ENCODE assay signal across 25 cellular contexts in genomic region chr22:33831651-33832050, GRCh38.
"Had no signal": no experiment of that assay in that cellular context is flagged by ENCODE, and none has a peak within 500 bp of the region (broad histone marks: within the 10 kb centered on the region; RNA-seq: fewer than 3 reads in every experiment).

No MANE protein-coding gene starts in this region.

- H3K27me3 Mint-ChIP-seq: activated CD4-positive, alpha-beta memory T cell treated with anti-CD3 and anti-CD28 coated beads, Interleukin-2, amount 10 ng/mL, durations not matched to agents 7 days and 5 days; activated CD4-positive, alpha-beta T cell treated with anti-CD3 and anti-CD28 coated beads, Interleukin-2, amount 10 ng/mL, durations not matched to agents 7 days and 5 days; activated T-helper 17 cell treated with anti-CD3 and anti-CD28 coated beads, Interleukin-2, amount 50 U/mL, for 72 hours; stimulated activated naive CD8-positive, alpha-beta T cell treated with anti-CD3 and anti-CD28 coated beads, Interleukin-15, Interleukin-2, amounts not matched to agents 100 ng/mL and 50 ng/mL, for 24 hours had no signal

- H3K4me3 ChIP-seq: gastrocnemius medialis, lower lobe of right lung, sigmoid colon, thoracic aorta had no signal

- H3K4me1 Mint-ChIP-seq: activated CD4-positive, alpha-beta memory T cell treated with anti-CD3 and anti-CD28 coated beads, Interleukin-2, amount 10 ng/mL, durations not matched to agents 7 days and 5 days; activated CD4-positive, alpha-beta T cell treated with anti-CD3 and anti-CD28 coated beads, Interleukin-2, amount 10 ng/mL, durations not matched to agents 7 days and 5 days; activated T-helper 17 cell treated with anti-CD3 and anti-CD28 coated beads, Interleukin-2, amount 50 U/mL, for 72 hours; natural killer cell; stimulated activated effector memory CD8-positive, alpha-beta T cell treated with anti-CD3 and anti-CD28 coated beads, Interleukin-12 subunit alpha, Interleukin-12 subunit beta, amount 100 ng/mL, for 72 hours had no signal

- ATAC-seq: activated T-cell treated with anti-CD3 and anti-CD28 coated beads, Interleukin-2, amount 50 U/mL, for 4 hours; activated T-helper 17 cell treated with anti-CD3 and anti-CD28 coated beads, Interleukin-2, amount 50 U/mL, for 72 hours; effector memory CD8-positive, alpha-beta T cell; lower lobe of right lung; natural killer cell had no signal

- H3K27me3 ChIP-seq: brain microvascular endothelial cell, gastrocnemius medialis, neutrophil, sigmoid colon had no signal

- H3K4me1 ChIP-seq: lower lobe of right lung had no signal

- H3K9me3 Mint-ChIP-seq: activated T-cell treated with anti-CD3 and anti-CD28 coated beads, Interleukin-2, amount 50 U/mL, for 4 hours; activated T-helper 17 cell treated with anti-CD3 and anti-CD28 coated beads, Interleukin-2, amount 50 U/mL, for 72 hours; natural killer cell had no signal

- H3K36me3 Mint-ChIP-seq: natural killer cell; stimulated activated effector memory CD8-positive, alpha-beta T cell treated with anti-CD3 and anti-CD28 coated beads, Interleukin-12 subunit alpha, Interleukin-12 subunit beta, amount 100 ng/mL, for 72 hours had no signal

- H3K4me3 Mint-ChIP-seq: activated CD4-positive, alpha-beta memory T cell treated with anti-CD3 and anti-CD28 coated beads, Interleukin-2, amount 10 ng/mL, durations not matched to agents 7 days and 5 days; activated CD4-positive, alpha-beta T cell treated with anti-CD3 and anti-CD28 coated beads, Interleukin-2, amount 10 ng/mL, durations not matched to agents 7 days and 5 days; activated T-cell treated with anti-CD3 and anti-CD28 coated beads, Interleukin-2, amount 50 U/mL, for 4 hours; activated T-helper 17 cell treated with anti-CD3 and anti-CD28 coated beads, Interleukin-2, amount 50 U/mL, for 72 hours; effector memory CD8-positive, alpha-beta T cell; natural killer cell; stimulated activated effector memory CD8-positive, alpha-beta T cell treated with anti-CD3 and anti-CD28 coated beads, Interleukin-12 subunit alpha, Interleukin-12 subunit beta, amount 100 ng/mL, for 72 hours; stimulated activated naive CD8-positive, alpha-beta T cell treated with anti-CD3 and anti-CD28 coated beads, Interleukin-15, Interleukin-2, amounts not matched to agents 100 ng/mL and 50 ng/mL, for 24 hours had no signal

- H3K36me3 ChIP-seq: brain microvascular endothelial cell, gastrocnemius medialis, lower lobe of right lung, neutrophil, sigmoid colon, thoracic aorta had no signal

- H3K27ac ChIP-seq: brain microvascular endothelial cell, lower lobe of right lung, neutrophil, thoracic aorta, VCaP had no signal

- DNase-seq: activated CD4-positive, alpha-beta memory T cell treated with anti-CD3 and anti-CD28 coated beads, Interleukin-2, amount 10 ng/mL, durations not matched to agents 7 days and 5 days; activated CD4-positive, alpha-beta T cell treated with anti-CD3 and anti-CD28 coated beads, Interleukin-2, amount 10 ng/mL, durations not matched to agents 7 days and 5 days; activated CD4-positive, CD25-positive, alpha-beta regulatory T cell treated with anti-CD3 and anti-CD28 coated beads, Interleukin-2, amount 50 U/mL, for 72 hours; activated gamma-delta T cell treated with Interleukin-2 at 50 U/mL for 16 hours; activated naive CD4-positive, alpha-beta T cell treated with anti-CD3 and anti-CD28 coated beads, Interleukin-2, amount 50 U/mL, for 16 hours; activated T-cell treated with anti-CD3 and anti-CD28 coated beads, Interleukin-2, amount 50 U/mL, for 4 hours; amniotic stem cell; brain microvascular endothelial cell; cortex of kidney; effector memory CD8-positive, alpha-beta T cell; erythroblast; gastrocnemius medialis; lower lobe of right lung; mesendoderm; natural killer cell; sigmoid colon; small intestine; stimulated activated CD4-positive, alpha-beta T cell treated with anti-CD3 and anti-CD28 coated beads, Interleukin-4, amount 100 ng/mL, for 24 hours; trophoblast cell had no signal

- H3K27ac Mint-ChIP-seq: activated CD4-positive, alpha-beta memory T cell treated with anti-CD3 and anti-CD28 coated beads, Interleukin-2, amount 10 ng/mL, durations not matched to agents 7 days and 5 days; activated CD4-positive, alpha-beta T cell treated with anti-CD3 and anti-CD28 coated beads, Interleukin-2, amount 10 ng/mL, durations not matched to agents 7 days and 5 days; activated T-helper 17 cell treated with anti-CD3 and anti-CD28 coated beads, Interleukin-2, amount 50 U/mL, for 72 hours; effector memory CD8-positive, alpha-beta T cell; natural killer cell; stimulated activated effector memory CD8-positive, alpha-beta T cell treated with anti-CD3 and anti-CD28 coated beads, Interleukin-12 subunit alpha, Interleukin-12 subunit beta, amount 100 ng/mL, for 72 hours; stimulated activated naive CD8-positive, alpha-beta T cell treated with anti-CD3 and anti-CD28 coated beads, Interleukin-15, Interleukin-2, amounts not matched to agents 100 ng/mL and 50 ng/mL, for 24 hours had no signal

- H3K9me3 ChIP-seq: gastrocnemius medialis, lower lobe of right lung, neutrophil, sigmoid colon, thoracic aorta had no signal
